Comparison of ENCODE assay signal across 28 cellular contexts in genomic region chr2:196119926-196120325, GRCh38. TPM values are rescaled to one million over a fixed set of nuclear protein-coding genes. Genes with fewer than 3 reads are reported as not detected.
"Had no signal": no experiment of that assay in that cellular context is flagged by ENCODE, and none has a peak within 500 bp of the region (broad histone marks: within the 10 kb centered on the region; RNA-seq: fewer than 3 reads in every experiment).

No MANE protein-coding gene starts in this region.

- FAIRE-seq: bronchial epithelial cell had no signal

- H3K9me3 ChIP-seq: ascending aorta, gastrocnemius medialis, heart left ventricle had no signal

- ATAC-seq: activated CD4-positive, alpha-beta T cell treated with anti-CD3 and anti-CD28 coated beads for 36 hours; activated CD8-positive, alpha-beta memory T cell treated with anti-CD3 and anti-CD28 coated beads, Interleukin-2, amount 10 ng/mL, durations not matched to agents 7 days and 5 days; activated CD8-positive, alpha-beta T cell treated with anti-CD3 and anti-CD28 coated beads, Interleukin-2, amount 10 ng/mL, durations not matched to agents 7 days and 5 days; esophagus mucosa; foreskin keratinocyte; gastrocnemius medialis; heart left ventricle had no signal

- H3K36me3 ChIP-seq: ascending aorta, gastrocnemius medialis, heart left ventricle had no signal

- H3K4me3 ChIP-seq: ascending aorta, coronary artery, dorsolateral prefrontal cortex, gastrocnemius medialis, heart left ventricle had no signal

- H3K4me1 ChIP-seq: foreskin keratinocyte, gastrocnemius medialis had no signal

- H3K27ac ChIP-seq: ascending aorta, coronary artery, foreskin keratinocyte, gastrocnemius medialis, heart left ventricle had no signal

- H3K27me3 ChIP-seq: ascending aorta, dorsolateral prefrontal cortex, foreskin keratinocyte, gastrocnemius medialis, heart left ventricle had no signal

- DNase-seq: activated CD4-positive, alpha-beta memory T cell treated with anti-CD3 and anti-CD28 coated beads for 36 hours; activated CD4-positive, alpha-beta T cell treated with anti-CD3 and anti-CD28 coated beads for 36 hours; activated CD4-positive, alpha-beta T cell treated with anti-CD3 and anti-CD28 coated beads, Interleukin-2, amount 10 ng/mL, durations not matched to agents 24 days and 14 days; activated CD4-positive, CD25-positive, alpha-beta regulatory T cell; activated CD4-positive, CD25-positive, alpha-beta regulatory T cell treated with anti-CD3 and anti-CD28 coated beads, Interleukin-2, amount 50 U/mL, for 72 hours; activated CD8-positive, alpha-beta memory T cell treated with anti-CD3 and anti-CD28 coated beads, Interleukin-2, amount 10 ng/mL, durations not matched to agents 7 days and 5 days; activated CD8-positive, alpha-beta memory T cell treated with anti-CD3 and anti-CD28 coated beads, Interleukin-2, amount 50 U/mL, for 4 hours; activated CD8-positive, alpha-beta T cell treated with anti-CD3 and anti-CD28 coated beads, Interleukin-2, amount 10 ng/mL, durations not matched to agents 7 days and 5 days; activated effector memory CD4-positive, alpha-beta T cell treated with anti-CD3 and anti-CD28 coated beads, Interleukin-2, amount 50 U/mL, for 16 hours; activated naive CD4-positive, alpha-beta T cell; activated naive CD4-positive, alpha-beta T cell treated with anti-CD3 and anti-CD28 coated beads, Interleukin-2, amount 10 ng/mL, durations not matched to agents 7 days and 5 days; activated naive CD8-positive, alpha-beta T cell treated with anti-CD3 and anti-CD28 coated beads, Interleukin-2, amount 10 ng/mL, durations not matched to agents 7 days and 5 days; activated T-cell treated with anti-CD3 and anti-CD28 coated beads, Interleukin-2, amount 50 U/mL, for 1 hour; activated T-cell treated with anti-CD3 and anti-CD28 coated beads, Interleukin-2, amount 50 U/mL, for 48 hours; dorsolateral prefrontal cortex; effector memory CD4-positive, alpha-beta T cell; endodermal cell; foreskin keratinocyte; gastrocnemius medialis; glutamatergic neuron; heart left ventricle; T-helper 2 cell had no signal

RNA-seq across cellular contexts. Expression of gene DNAH7, which starts 51.3 kb away (rescaled TPM):
- total RNA-seq: activated CD4-positive, alpha-beta T cell treated with anti-CD3 and anti-CD28 coated beads for 36 hours; activated CD4-positive, alpha-beta T cell treated with anti-CD3 and anti-CD28 coated beads, Interleukin-2, amount 10 ng/mL, durations not matched to agents 24 days and 14 days; activated CD8-positive, alpha-beta T cell treated with anti-CD3 and anti-CD28 coated beads, Interleukin-2, amount 10 ng/mL, durations not matched to agents 7 days and 5 days; activated naive CD8-positive, alpha-beta T cell treated with anti-CD3 and anti-CD28 coated beads, Interleukin-2, amount 10 ng/mL, durations not matched to agents 7 days and 5 days; activated T-helper 1 cell treated with anti-CD3 and anti-CD28 coated beads, Interleukin-12 subunit alpha, Interleukin-12 subunit beta, Interleukin-2, Interleukin-4 antibody, amounts not matched to agents 30 ng/mL and 10 ng/mL and 1 ng/mL, durations not matched to agents 14 hours and 24 hours and 36 hours; activated T-helper 2 cell treated with anti-CD3 and anti-CD28 coated beads, Interferon-gamma antibody, Interleukin-2, Interleukin-4, amounts not matched to agents 10 μg/mL and 5 μg/mL and 100 μg/mL, durations not matched to agents 14 hours and 24 hours and 36 hours had no signal
